Comparison of ENCODE assay signal across 1 cellular context in the genomic region with DNA sequence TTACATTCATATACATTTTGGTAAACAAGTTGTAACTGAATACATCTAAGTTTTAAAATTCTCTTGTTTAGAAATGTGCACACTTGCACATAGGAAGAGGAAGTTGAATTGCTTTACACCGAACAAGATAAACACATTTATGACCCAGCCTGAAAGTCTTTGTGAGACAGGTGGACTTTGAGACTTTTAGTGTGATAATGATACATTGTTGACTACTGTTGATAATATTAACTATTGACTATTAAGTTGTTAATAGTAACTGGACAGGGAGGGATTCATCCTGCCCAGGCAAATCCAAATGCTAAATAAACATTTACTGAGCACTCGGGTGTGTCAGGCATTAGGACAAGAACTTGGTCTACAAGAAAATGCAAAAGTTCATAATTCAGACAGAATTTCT.
TF ChIP-seq lines count a peak whose summit lies in the region.

No MANE protein-coding gene starts in this region.

TF ChIP-seq in HepG2, 621 proteins besides CTCF, POLR2A, EP300 and RAD21 (continued from another document and continues in another):
- TF ChIP-seq, protein P1, sequence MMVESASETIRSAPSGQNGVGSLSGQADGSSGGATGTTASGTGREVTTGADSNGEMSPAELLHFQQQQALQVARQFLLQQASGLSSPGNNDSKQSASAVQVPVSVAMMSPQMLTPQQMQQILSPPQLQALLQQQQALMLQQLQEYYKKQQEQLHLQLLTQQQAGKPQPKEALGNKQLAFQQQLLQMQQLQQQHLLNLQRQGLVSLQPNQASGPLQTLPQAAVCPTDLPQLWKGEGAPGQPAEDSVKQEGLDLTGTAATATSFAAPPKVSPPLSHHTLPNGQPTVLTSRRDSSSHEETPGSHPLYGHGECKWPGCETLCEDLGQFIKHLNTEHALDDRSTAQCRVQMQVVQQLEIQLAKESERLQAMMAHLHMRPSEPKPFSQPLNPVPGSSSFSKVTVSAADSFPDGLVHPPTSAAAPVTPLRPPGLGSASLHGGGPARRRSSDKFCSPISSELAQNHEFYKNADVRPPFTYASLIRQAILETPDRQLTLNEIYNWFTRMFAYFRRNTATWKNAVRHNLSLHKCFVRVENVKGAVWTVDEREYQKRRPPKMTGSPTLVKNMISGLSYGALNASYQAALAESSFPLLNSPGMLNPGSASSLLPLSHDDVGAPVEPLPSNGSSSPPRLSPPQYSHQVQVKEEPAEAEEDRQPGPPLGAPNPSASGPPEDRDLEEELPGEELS (CRISPR knock-in tag; IDR thresholded peaks at IDR 0.05) = no peak
- TF ChIP-seq, protein P2, sequence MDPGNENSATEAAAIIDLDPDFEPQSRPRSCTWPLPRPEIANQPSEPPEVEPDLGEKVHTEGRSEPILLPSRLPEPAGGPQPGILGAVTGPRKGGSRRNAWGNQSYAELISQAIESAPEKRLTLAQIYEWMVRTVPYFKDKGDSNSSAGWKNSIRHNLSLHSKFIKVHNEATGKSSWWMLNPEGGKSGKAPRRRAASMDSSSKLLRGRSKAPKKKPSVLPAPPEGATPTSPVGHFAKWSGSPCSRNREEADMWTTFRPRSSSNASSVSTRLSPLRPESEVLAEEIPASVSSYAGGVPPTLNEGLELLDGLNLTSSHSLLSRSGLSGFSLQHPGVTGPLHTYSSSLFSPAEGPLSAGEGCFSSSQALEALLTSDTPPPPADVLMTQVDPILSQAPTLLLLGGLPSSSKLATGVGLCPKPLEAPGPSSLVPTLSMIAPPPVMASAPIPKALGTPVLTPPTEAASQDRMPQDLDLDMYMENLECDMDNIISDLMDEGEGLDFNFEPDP (CRISPR knock-in tag; conservative IDR thresholded peaks at IDR 0.05) = no peak
- TF ChIP-seq, protein P3, sequence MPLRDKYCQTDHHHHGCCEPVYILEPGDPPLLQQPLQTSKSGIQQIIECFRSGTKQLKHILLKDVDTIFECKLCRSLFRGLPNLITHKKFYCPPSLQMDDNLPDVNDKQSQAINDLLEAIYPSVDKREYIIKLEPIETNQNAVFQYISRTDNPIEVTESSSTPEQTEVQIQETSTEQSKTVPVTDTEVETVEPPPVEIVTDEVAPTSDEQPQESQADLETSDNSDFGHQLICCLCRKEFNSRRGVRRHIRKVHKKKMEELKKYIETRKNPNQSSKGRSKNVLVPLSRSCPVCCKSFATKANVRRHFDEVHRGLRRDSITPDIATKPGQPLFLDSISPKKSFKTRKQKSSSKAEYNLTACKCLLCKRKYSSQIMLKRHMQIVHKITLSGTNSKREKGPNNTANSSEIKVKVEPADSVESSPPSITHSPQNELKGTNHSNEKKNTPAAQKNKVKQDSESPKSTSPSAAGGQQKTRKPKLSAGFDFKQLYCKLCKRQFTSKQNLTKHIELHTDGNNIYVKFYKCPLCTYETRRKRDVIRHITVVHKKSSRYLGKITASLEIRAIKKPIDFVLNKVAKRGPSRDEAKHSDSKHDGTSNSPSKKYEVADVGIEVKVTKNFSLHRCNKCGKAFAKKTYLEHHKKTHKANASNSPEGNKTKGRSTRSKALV (CRISPR knock-in tag; IDR thresholded peaks at IDR 0.05) = no peak
- TF ChIP-seq ZNF672 (CRISPR knock-in tag; IDR thresholded peaks at IDR 0.05) (no peak), ZNF780A (CRISPR knock-in tag; IDR thresholded peaks at IDR 0.05) (no peak), CEBPG (CRISPR knock-in tag; IDR thresholded peaks at IDR 0.05) (no peak), FOXJ3 (CRISPR knock-in tag; IDR thresholded peaks at IDR 0.05; ENCODE audit: borderline replicate concordance) (no peak), ZSCAN22 (CRISPR knock-in tag; IDR thresholded peaks at IDR 0.05) (no peak), ZNF337 (CRISPR knock-in tag; IDR thresholded peaks at IDR 0.05; ENCODE audit: borderline replicate concordance, low read depth) (no peak), NFATC3 (CRISPR knock-in tag; IDR thresholded peaks at IDR 0.05) (no peak), HMG20B (CRISPR knock-in tag; conservative IDR thresholded peaks at IDR 0.05) (no peak), ZMYM3 (CRISPR knock-in tag; IDR thresholded peaks at IDR 0.05) (no peak), RFX3 (CRISPR knock-in tag; IDR thresholded peaks at IDR 0.05) (no peak), ZBTB3 (CRISPR knock-in tag; IDR thresholded peaks at IDR 0.05; ENCODE audit: borderline replicate concordance, low read depth) (no peak), GTF2F1 (IDR thresholded peaks at IDR 0.05; ENCODE audit: low read length) (no peak), ZNF224 (CRISPR knock-in tag; IDR thresholded peaks at IDR 0.05) (no peak), ATRX (CRISPR knock-in tag; IDR thresholded peaks at IDR 0.05; ENCODE audit: borderline replicate concordance) (no peak), NCOA1 (CRISPR knock-in tag; IDR thresholded peaks at IDR 0.05) (no peak), YY1 (IDR thresholded peaks at IDR 0.05; ENCODE audit: insufficient read depth, insufficient replicate concordance, low read depth, low read length) (no peak), TBX2 (CRISPR knock-in tag; IDR thresholded peaks at IDR 0.05; ENCODE audit: borderline replicate concordance) (0 out of 2 replicates have a peak, but pooled peaks have one; percentile 17), NFYC (CRISPR knock-in tag; IDR thresholded peaks at IDR 0.05) (no peak), FOXO1 (CRISPR knock-in tag; IDR thresholded peaks at IDR 0.05) (peak; percentile 25; the same call in 1 of the 2 replicates), PTBP1 (IDR thresholded peaks at IDR 0.05; ENCODE audit: low read depth, low read length, poor library complexity, severe bottlenecking) (no peak), SOX13 (IDR thresholded peaks at IDR 0.05) (no peak), SOX13 (CRISPR knock-in tag; conservative IDR thresholded peaks at IDR 0.05 in 1 of 2, IDR thresholded peaks at IDR 0.05 in 1 of 2) (peak in 1 of 2 experiments; percentile 69; a peak in 2 of 4 replicates)
- TF ChIP-seq, protein P4, sequence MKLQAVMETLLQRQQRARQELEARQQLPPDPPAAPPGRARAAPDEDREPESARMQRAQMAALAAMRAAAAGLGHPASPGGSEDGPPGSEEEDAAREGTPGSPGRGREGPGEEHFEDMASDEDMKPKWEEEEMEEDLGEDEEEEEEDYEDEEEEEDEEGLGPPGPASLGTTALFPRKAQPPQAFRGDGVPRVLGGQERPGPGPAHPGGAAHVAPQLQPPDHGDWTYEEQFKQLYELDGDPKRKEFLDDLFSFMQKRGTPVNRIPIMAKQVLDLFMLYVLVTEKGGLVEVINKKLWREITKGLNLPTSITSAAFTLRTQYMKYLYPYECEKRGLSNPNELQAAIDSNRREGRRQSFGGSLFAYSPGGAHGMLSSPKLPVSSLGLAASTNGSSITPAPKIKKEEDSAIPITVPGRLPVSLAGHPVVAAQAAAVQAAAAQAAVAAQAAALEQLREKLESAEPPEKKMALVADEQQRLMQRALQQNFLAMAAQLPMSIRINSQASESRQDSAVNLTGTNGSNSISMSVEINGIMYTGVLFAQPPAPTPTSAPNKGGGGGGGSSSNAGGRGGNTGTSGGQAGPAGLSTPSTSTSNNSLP (IDR thresholded peaks at IDR 0.05; ENCODE audit: low read depth, low read length) = 0 out of 2 replicates have a peak, but pooled peaks have one; percentile 27
- TF ChIP-seq, protein P5, sequence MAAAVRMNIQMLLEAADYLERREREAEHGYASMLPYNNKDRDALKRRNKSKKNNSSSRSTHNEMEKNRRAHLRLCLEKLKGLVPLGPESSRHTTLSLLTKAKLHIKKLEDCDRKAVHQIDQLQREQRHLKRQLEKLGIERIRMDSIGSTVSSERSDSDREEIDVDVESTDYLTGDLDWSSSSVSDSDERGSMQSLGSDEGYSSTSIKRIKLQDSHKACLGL (CRISPR knock-in tag; IDR thresholded peaks at IDR 0.05) = no peak
- TF ChIP-seq, protein P6, sequence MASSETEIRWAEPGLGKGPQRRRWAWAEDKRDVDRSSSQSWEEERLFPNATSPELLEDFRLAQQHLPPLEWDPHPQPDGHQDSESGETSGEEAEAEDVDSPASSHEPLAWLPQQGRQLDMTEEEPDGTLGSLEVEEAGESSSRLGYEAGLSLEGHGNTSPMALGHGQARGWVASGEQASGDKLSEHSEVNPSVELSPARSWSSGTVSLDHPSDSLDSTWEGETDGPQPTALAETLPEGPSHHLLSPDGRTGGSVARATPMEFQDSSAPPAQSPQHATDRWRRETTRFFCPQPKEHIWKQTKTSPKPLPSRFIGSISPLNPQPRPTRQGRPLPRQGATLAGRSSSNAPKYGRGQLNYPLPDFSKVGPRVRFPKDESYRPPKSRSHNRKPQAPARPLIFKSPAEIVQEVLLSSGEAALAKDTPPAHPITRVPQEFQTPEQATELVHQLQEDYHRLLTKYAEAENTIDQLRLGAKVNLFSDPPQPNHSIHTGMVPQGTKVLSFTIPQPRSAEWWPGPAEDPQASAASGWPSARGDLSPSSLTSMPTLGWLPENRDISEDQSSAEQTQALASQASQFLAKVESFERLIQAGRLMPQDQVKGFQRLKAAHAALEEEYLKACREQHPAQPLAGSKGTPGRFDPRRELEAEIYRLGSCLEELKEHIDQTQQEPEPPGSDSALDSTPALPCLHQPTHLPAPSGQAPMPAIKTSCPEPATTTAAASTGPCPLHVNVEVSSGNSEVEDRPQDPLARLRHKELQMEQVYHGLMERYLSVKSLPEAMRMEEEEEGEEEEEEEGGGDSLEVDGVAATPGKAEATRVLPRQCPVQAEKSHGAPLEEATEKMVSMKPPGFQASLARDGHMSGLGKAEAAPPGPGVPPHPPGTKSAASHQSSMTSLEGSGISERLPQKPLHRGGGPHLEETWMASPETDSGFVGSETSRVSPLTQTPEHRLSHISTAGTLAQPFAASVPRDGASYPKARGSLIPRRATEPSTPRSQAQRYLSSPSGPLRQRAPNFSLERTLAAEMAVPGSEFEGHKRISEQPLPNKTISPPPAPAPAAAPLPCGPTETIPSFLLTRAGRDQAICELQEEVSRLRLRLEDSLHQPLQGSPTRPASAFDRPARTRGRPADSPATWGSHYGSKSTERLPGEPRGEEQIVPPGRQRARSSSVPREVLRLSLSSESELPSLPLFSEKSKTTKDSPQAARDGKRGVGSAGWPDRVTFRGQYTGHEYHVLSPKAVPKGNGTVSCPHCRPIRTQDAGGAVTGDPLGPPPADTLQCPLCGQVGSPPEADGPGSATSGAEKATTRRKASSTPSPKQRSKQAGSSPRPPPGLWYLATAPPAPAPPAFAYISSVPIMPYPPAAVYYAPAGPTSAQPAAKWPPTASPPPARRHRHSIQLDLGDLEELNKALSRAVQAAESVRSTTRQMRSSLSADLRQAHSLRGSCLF (CRISPR knock-in tag; IDR thresholded peaks at IDR 0.05; ENCODE audit: borderline replicate concordance) = no peak
- TF ChIP-seq, protein P7, sequence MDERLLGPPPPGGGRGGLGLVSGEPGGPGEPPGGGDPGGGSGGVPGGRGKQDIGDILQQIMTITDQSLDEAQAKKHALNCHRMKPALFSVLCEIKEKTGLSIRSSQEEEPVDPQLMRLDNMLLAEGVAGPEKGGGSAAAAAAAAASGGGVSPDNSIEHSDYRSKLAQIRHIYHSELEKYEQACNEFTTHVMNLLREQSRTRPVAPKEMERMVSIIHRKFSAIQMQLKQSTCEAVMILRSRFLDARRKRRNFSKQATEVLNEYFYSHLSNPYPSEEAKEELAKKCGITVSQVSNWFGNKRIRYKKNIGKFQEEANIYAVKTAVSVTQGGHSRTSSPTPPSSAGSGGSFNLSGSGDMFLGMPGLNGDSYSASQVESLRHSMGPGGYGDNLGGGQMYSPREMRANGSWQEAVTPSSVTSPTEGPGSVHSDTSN (CRISPR knock-in tag; IDR thresholded peaks at IDR 0.05) = no peak
- TF ChIP-seq, protein P8, sequence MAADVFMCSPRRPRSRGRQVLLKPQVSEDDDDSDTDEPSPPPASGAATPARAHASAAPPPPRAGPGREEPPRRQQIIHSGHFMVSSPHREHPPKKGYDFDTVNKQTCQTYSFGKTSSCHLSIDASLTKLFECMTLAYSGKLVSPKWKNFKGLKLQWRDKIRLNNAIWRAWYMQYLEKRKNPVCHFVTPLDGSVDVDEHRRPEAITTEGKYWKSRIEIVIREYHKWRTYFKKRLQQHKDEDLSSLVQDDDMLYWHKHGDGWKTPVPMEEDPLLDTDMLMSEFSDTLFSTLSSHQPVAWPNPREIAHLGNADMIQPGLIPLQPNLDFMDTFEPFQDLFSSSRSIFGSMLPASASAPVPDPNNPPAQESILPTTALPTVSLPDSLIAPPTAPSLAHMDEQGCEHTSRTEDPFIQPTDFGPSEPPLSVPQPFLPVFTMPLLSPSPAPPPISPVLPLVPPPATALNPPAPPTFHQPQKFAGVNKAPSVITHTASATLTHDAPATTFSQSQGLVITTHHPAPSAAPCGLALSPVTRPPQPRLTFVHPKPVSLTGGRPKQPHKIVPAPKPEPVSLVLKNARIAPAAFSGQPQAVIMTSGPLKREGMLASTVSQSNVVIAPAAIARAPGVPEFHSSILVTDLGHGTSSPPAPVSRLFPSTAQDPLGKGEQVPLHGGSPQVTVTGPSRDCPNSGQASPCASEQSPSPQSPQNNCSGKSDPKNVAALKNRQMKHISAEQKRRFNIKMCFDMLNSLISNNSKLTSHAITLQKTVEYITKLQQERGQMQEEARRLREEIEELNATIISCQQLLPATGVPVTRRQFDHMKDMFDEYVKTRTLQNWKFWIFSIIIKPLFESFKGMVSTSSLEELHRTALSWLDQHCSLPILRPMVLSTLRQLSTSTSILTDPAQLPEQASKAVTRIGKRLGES (CRISPR knock-in tag; IDR thresholded peaks at IDR 0.05; ENCODE audit: borderline replicate concordance) = no peak
- TF ChIP-seq, protein P9, sequence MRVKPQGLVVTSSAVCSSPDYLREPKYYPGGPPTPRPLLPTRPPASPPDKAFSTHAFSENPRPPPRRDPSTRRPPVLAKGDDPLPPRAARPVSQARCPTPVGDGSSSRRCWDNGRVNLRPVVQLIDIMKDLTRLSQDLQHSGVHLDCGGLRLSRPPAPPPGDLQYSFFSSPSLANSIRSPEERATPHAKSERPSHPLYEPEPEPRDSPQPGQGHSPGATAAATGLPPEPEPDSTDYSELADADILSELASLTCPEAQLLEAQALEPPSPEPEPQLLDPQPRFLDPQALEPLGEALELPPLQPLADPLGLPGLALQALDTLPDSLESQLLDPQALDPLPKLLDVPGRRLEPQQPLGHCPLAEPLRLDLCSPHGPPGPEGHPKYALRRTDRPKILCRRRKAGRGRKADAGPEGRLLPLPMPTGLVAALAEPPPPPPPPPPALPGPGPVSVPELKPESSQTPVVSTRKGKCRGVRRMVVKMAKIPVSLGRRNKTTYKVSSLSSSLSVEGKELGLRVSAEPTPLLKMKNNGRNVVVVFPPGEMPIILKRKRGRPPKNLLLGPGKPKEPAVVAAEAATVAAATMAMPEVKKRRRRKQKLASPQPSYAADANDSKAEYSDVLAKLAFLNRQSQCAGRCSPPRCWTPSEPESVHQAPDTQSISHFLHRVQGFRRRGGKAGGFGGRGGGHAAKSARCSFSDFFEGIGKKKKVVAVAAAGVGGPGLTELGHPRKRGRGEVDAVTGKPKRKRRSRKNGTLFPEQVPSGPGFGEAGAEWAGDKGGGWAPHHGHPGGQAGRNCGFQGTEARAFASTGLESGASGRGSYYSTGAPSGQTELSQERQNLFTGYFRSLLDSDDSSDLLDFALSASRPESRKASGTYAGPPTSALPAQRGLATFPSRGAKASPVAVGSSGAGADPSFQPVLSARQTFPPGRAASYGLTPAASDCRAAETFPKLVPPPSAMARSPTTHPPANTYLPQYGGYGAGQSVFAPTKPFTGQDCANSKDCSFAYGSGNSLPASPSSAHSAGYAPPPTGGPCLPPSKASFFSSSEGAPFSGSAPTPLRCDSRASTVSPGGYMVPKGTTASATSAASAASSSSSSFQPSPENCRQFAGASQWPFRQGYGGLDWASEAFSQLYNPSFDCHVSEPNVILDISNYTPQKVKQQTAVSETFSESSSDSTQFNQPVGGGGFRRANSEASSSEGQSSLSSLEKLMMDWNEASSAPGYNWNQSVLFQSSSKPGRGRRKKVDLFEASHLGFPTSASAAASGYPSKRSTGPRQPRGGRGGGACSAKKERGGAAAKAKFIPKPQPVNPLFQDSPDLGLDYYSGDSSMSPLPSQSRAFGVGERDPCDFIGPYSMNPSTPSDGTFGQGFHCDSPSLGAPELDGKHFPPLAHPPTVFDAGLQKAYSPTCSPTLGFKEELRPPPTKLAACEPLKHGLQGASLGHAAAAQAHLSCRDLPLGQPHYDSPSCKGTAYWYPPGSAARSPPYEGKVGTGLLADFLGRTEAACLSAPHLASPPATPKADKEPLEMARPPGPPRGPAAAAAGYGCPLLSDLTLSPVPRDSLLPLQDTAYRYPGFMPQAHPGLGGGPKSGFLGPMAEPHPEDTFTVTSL (CRISPR knock-in tag; IDR thresholded peaks at IDR 0.05; ENCODE audit: borderline replicate concordance) = peak; percentile 28; the same call in 1 of the 2 replicates
